In genomic region chr6:36797653-36798052, GRCh38 we compare ENCODE assay signal across 2 cellular contexts.
TF ChIP-seq lines count a peak whose summit lies in the region.

No MANE protein-coding gene starts in this region.

TF ChIP-seq in HepG2, 621 proteins besides CTCF, POLR2A, EP300 and RAD21:
- TF ChIP-seq ZNF768 (CRISPR knock-in tag; IDR thresholded peaks at IDR 0.05) (peak; percentile 48; the same call in 1 of the 2 replicates), PCBP2 (optimal IDR thresholded peaks at IDR 0.05; ENCODE audit: low read depth, low read length, poor library complexity, severe bottlenecking) (no peak), MIER3 (CRISPR knock-in tag; IDR thresholded peaks at IDR 0.05; ENCODE audit: borderline replicate concordance) (no peak)

TF ChIP-seq in K562, 482 proteins besides CTCF, POLR2A, EP300 and RAD21:
- TF ChIP-seq ZFP36 (IDR thresholded peaks at IDR 0.05; ENCODE audit: low read depth, low read length, partially characterized antibody) (peak; percentile 63), MEF2A (IDR thresholded peaks at IDR 0.05; ENCODE audit: control insufficient read depth, low read depth, low read length) (no peak), RBM25 (IDR thresholded peaks at IDR 0.05; ENCODE audit: low read depth, low read length, severe bottlenecking) (peak; percentile 73)
TF ChIP-seq in K562: peak in this region for 2.
